In genomic region chr2:71223767-71224333, GRCh38 we compare ENCODE assay signal across 9 cellular contexts. TPM values are rescaled to one million over a fixed set of nuclear protein-coding genes. Genes with fewer than 3 reads are reported as not detected.
A peak's percentile ranks its signal among the peaks of the same experiment; 100 is the strongest.
DNase-seq lines count a peak whose midpoint lies in the region; ATAC-seq and TF ChIP-seq lines count a peak whose summit lies in the region.
"Had no signal": no experiment of that assay in that cellular context is flagged by ENCODE, and none has a peak within 500 bp of the region (broad histone marks: within the 10 kb centered on the region; RNA-seq: fewer than 3 reads in every experiment).

No MANE protein-coding gene starts in this region.

- no peak overlapping the region for H2AFZ ChIP-seq in fibroblast of lung (ENCODE audit: low read length)
- no peak overlapping the region for H2AFZ ChIP-seq in neural progenitor cell (replicated peaks)

- H3K4me3 ChIP-seq in fibroblast of lung (replicated peaks in 1 of 4; ENCODE audit: control extremely low read depth in 1 of 4, insufficient read depth in 1 of 4, low read depth in 3 of 4, low read length in 4 of 4) (no peak overlapping the region), neural progenitor cell (no peak overlapping the region)
- H3K4me3 ChIP-seq: SK-N-MC had no signal

- CTCF ChIA-PET in RWPE1 (lab: Yijun Ruan, JAX) = interaction anchor here (0.6 to 1.6 kb wide), 8 partner anchors 20 to 1383 kb away, joined by 3 to 5 read pairs (median 4); partner anchors contain the start of gene ZNF638

- H3K36me3 ChIP-seq in fibroblast of lung (ENCODE audit: control insufficient read depth, insufficient read depth, low read length) = no peaks in the 10 kb centered on the region
- no peaks in the 10 kb centered on the region for H3K36me3 ChIP-seq in neural progenitor cell

- H3K27me3 ChIP-seq in fibroblast of lung (ENCODE audit: control insufficient read depth, insufficient read depth, low read length) = peaks cover 8% of the 10 kb centered on the region
- H3K27me3 ChIP-seq in neural progenitor cell = no peaks in the 10 kb centered on the region

- H3K36me3 Mint-ChIP-seq in neural progenitor cell = no peaks in the 10 kb centered on the region

- H3K4me3 Mint-ChIP-seq in neural progenitor cell = no peak overlapping the region

- ATAC-seq in GM21717 (IDR thresholded peaks at IDR 0.05; ENCODE audit: unreplicated experiment) = no peak

- POLR2A ChIA-PET in RWPE1 (lab: Yijun Ruan, JAX; ENCODE audit: low non-redundant PET) = interaction anchor here (0.7 kb wide), 1 partner anchor 122 kb away, joined by 10 read pairs; no protein-coding TSS in a partner anchor

- H3K9ac ChIP-seq in fibroblast of lung (ENCODE audit: insufficient read depth, low read length) (no peak overlapping the region), neural progenitor cell (no peak overlapping the region)

- H3K27ac ChIP-seq in RWPE1 = no peak overlapping the region
- H3K27ac ChIP-seq in fibroblast of lung (ENCODE audit: insufficient read depth, low read length) = no peak overlapping the region
- no peak overlapping the region for H3K27ac ChIP-seq in neural progenitor cell
- H3K27ac ChIP-seq: SK-N-MC had no signal

- H3K4me1 ChIP-seq in fibroblast of lung (ENCODE audit: control insufficient read depth, extremely low read depth, insufficient read depth, low read length) = no peaks in the 10 kb centered on the region
- H3K4me1 ChIP-seq in neural progenitor cell = peaks cover 9% of the 10 kb centered on the region

- peaks cover 19% of the 10 kb centered on the region for H3F3A ChIP-seq in neural progenitor cell (ENCODE audit: low read depth)

- H3K9me3 Mint-ChIP-seq in neural progenitor cell = no peaks in the 10 kb centered on the region

- no peaks in the 10 kb centered on the region for H3K79me2 ChIP-seq in fibroblast of lung (ENCODE audit: control insufficient read depth, insufficient read depth, low read length)
- H3K79me2 ChIP-seq in neural progenitor cell (ENCODE audit: low read depth) = peaks cover 21% of the 10 kb centered on the region

- peak; percentile 77 for TF ChIP-seq RAD21 in Ishikawa (IDR thresholded peaks at IDR 0.05; ENCODE audit: low read depth)

- no peak overlapping the region for H3K4me2 ChIP-seq in fibroblast of lung (ENCODE audit: extremely low read depth, insufficient read depth, low read length)
- no peak overlapping the region for H3K4me2 ChIP-seq in neural progenitor cell

- DNase-seq in DMS114 treated with DMSO at 0.1 percent for 48 hours (lab: John Stamatoyannopoulos, UW; ENCODE audit: unreplicated experiment) = peak; percentile 68
- peak; percentile 18 for DNase-seq in RWPE1 (ENCODE audit: low spot score)
- peak; percentile 27 to 36 for DNase-seq in fibroblast of lung (ENCODE audit: low read depth in 2 of 2)
- DNase-seq in neural progenitor cell (ENCODE audit: low spot score) = peak; percentile 80
- no peak for DNase-seq in activated CD4-positive, alpha-beta T cell treated with anti-CD3 and anti-CD28 coated beads for 1 hour
- no peak for DNase-seq in NK-92 (lab: John Stamatoyannopoulos, UW; ENCODE audit: unreplicated experiment)

- H4K20me1 ChIP-seq in fibroblast of lung (ENCODE audit: control insufficient read depth, extremely low read depth, insufficient read depth, low read length) (no peaks in the 10 kb centered on the region), neural progenitor cell (ENCODE audit: low read depth) (peaks cover 8% of the 10 kb centered on the region)

- H3K4me1 Mint-ChIP-seq in neural progenitor cell = peaks cover 13% of the 10 kb centered on the region

- TF ChIP-seq EP300 in Ishikawa (IDR thresholded peaks at IDR 0.05; ENCODE audit: borderline replicate concordance) = no peak

- H3K9me3 ChIP-seq in fibroblast of lung (ENCODE audit: control insufficient read depth, insufficient read depth, low read depth, low read length) = no peaks in the 10 kb centered on the region
- no peaks in the 10 kb centered on the region for H3K9me3 ChIP-seq in neural progenitor cell (ENCODE audit: low read depth)

- H3K27ac Mint-ChIP-seq in neural progenitor cell = no peak overlapping the region

- H3K27me3 Mint-ChIP-seq in neural progenitor cell (ENCODE audit: insufficient read depth, low read depth) = peaks cover 2% of the 10 kb centered on the region

- TF ChIP-seq CTCF in RWPE1 (conservative IDR thresholded peaks at IDR 0.05; ENCODE audit: low read depth) (peak; percentile 42), fibroblast of lung (conservative IDR thresholded peaks at IDR 0.05 in 1 of 2, IDR thresholded peaks at IDR 0.05 in 1 of 2; ENCODE audit: low read depth in 1 of 2, low read length in 2 of 2) (peak; percentile 18 to 28), neural progenitor cell (IDR thresholded peaks at IDR 0.05) (peak; percentile 76)

TF ChIP-seq in Ishikawa, 13 proteins besides CTCF, POLR2A, EP300 and RAD21:
- TF ChIP-seq ZBTB7A (IDR thresholded peaks at IDR 0.05; ENCODE audit: low read depth) = no peak
- TF ChIP-seq, protein P1, sequence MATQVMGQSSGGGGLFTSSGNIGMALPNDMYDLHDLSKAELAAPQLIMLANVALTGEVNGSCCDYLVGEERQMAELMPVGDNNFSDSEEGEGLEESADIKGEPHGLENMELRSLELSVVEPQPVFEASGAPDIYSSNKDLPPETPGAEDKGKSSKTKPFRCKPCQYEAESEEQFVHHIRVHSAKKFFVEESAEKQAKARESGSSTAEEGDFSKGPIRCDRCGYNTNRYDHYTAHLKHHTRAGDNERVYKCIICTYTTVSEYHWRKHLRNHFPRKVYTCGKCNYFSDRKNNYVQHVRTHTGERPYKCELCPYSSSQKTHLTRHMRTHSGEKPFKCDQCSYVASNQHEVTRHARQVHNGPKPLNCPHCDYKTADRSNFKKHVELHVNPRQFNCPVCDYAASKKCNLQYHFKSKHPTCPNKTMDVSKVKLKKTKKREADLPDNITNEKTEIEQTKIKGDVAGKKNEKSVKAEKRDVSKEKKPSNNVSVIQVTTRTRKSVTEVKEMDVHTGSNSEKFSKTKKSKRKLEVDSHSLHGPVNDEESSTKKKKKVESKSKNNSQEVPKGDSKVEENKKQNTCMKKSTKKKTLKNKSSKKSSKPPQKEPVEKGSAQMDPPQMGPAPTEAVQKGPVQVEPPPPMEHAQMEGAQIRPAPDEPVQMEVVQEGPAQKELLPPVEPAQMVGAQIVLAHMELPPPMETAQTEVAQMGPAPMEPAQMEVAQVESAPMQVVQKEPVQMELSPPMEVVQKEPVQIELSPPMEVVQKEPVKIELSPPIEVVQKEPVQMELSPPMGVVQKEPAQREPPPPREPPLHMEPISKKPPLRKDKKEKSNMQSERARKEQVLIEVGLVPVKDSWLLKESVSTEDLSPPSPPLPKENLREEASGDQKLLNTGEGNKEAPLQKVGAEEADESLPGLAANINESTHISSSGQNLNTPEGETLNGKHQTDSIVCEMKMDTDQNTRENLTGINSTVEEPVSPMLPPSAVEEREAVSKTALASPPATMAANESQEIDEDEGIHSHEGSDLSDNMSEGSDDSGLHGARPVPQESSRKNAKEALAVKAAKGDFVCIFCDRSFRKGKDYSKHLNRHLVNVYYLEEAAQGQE (IDR thresholded peaks at IDR 0.05; ENCODE audit: low read depth) = no peak
- TF ChIP-seq MAX (IDR thresholded peaks at IDR 0.05) = no peak
- TF ChIP-seq TCF12 (IDR thresholded peaks at IDR 0.05; ENCODE audit: low read depth) = no peak
- no peak for TF ChIP-seq FOXM1 (IDR thresholded peaks at IDR 0.05; ENCODE audit: borderline replicate concordance, low read depth)
- TF ChIP-seq EGR1 (IDR thresholded peaks at IDR 0.05) = no peak
- TF ChIP-seq YY1 (IDR thresholded peaks at IDR 0.05; ENCODE audit: low read depth) = no peak

RNA-seq across cellular contexts. Expression of gene PAIP2B, which starts 3.1 kb away (rescaled TPM):
- total RNA-seq in fibroblast of lung (1.2 and 1.5 TPM in 2 replicates), neural progenitor cell (ENCODE audit: low replicate concordance) (12.5 and 17.1 TPM in 2 replicates)
- 0.16 and 0.22 TPM in 2 replicates for polyA plus RNA-seq in fibroblast of lung
- 0.10 and 0.34 TPM in 2 replicates for polyA plus RNA-seq in fibroblast of lung (2012)
- polyA minus RNA-seq in fibroblast of lung (ENCODE audit: low replicate concordance) = not detected in 2 replicates

Comparison
In these comparisons a context has a peak if more than half of its experiments do, and no peak if none do; other contexts are left out.
1. DNase-seq: peak in DMS114 treated with DMSO at 0.1 percent for 48 hours (single experiment), RWPE1 (single experiment), fibroblast of lung (2 of 2) and neural progenitor cell (single experiment); none in activated CD4-positive, alpha-beta T cell treated with anti-CD3 and anti-CD28 coated beads for 1 hour (single experiment) and NK-92 (single experiment).
2. CTCF ChIP-seq: peak in every context shown above with its lines; median percentile 76 in neural progenitor cell; 42 in RWPE1; 23 in fibroblast of lung.